In genomic region chr17:33113281-33114010, GRCh38 we compare ENCODE assay signal across 28 cellular contexts.
DNase-seq lines count a peak whose midpoint lies in the region; ATAC-seq, FAIRE-seq and TF ChIP-seq lines count a peak whose summit lies in the region.
"Had no signal": no experiment of that assay in that cellular context is flagged by ENCODE, and none has a peak within 500 bp of the region (broad histone marks: within the 10 kb centered on the region; RNA-seq: fewer than 3 reads in every experiment).

No MANE protein-coding gene starts in this region.

- H3K9ac ChIP-seq in IMR-90 (ENCODE audit: low read depth, low read length) (no peak overlapping the region), K562 (ENCODE audit: insufficient read depth in 1 of 2, low read depth in 2 of 2, low read length in 2 of 2) (no peak overlapping the region)

- no peak overlapping the region for H4K5ac ChIP-seq in IMR-90 (ENCODE audit: low read depth, low read length)

- no peak overlapping the region for H3K18ac ChIP-seq in IMR-90 (ENCODE audit: low read depth, low read length)

- H4K8ac ChIP-seq in IMR-90 (ENCODE audit: low read depth in 2 of 2, low read length in 2 of 2): no peak overlapping the region

- no peaks in the 10 kb centered on the region for H3K36me3 ChIP-seq in IMR-90 (ENCODE audit: control insufficient read depth, insufficient read depth, low read length)
- H3K36me3 ChIP-seq in K562 (ENCODE audit: control insufficient read depth, insufficient read depth, low read length): no peaks in the 10 kb centered on the region
- no peaks in the 10 kb centered on the region for H3K36me3 ChIP-seq in prostate gland
- H3K36me3 ChIP-seq: ascending aorta, lower lobe of right lung, neutrophil, stomach, upper lobe of right lung had no signal

- no peaks in the 10 kb centered on the region for H3K79me1 ChIP-seq in IMR-90 (ENCODE audit: low read depth in 1 of 2, low read length in 2 of 2)

- 0 out of 2 replicates have a peak, but pooled peaks have one; percentile 17 for ATAC-seq in IMR-90 (ENCODE audit: low read depth)
- ATAC-seq in K562: no peak
- ATAC-seq: activated CD4-positive, alpha-beta T cell treated with anti-CD3 and anti-CD28 coated beads for 36 hours; effector memory CD8-positive, alpha-beta T cell; lower lobe of right lung; T-cell; upper lobe of right lung had no signal

- no peak overlapping the region for H3K27ac Mint-ChIP-seq in endothelial cell (ENCODE audit: unreplicated experiment)
- H3K27ac Mint-ChIP-seq: activated CD4-positive, alpha-beta T cell treated with anti-CD3 and anti-CD28 coated beads for 36 hours; effector memory CD8-positive, alpha-beta T cell; T-cell had no signal

- no peak for TF ChIP-seq CTCF in IMR-90 (conservative IDR thresholded peaks at IDR 0.05; ENCODE audit: low read depth, low read length)
- TF ChIP-seq CTCF in K562 (IDR thresholded peaks at IDR 0.05 in 2 of 3, conservative IDR thresholded peaks at IDR 0.05 in 1 of 3; ENCODE audit: insufficient read depth in 2 of 3, low read depth in 1 of 3, low read length in 3 of 3): no peak
- TF ChIP-seq CTCF in endothelial cell (IDR thresholded peaks at IDR 0.05; ENCODE audit: unreplicated experiment): no peak
- no peak for TF ChIP-seq CTCF in D721Med (IDR thresholded peaks at IDR 0.05; ENCODE audit: insufficient read depth, missing control alignments)
- no peak for TF ChIP-seq CTCF in prostate gland (IDR thresholded peaks at IDR 0.05)

- CTCF ChIA-PET in IMR-90 (lab: Yijun Ruan, JAX): no interaction called here
- CTCF ChIA-PET in K562 (lab: Yijun Ruan, JAX; ENCODE audit: low intra/inter-chr PET ratio): no interaction called here

- H4K20me1 ChIP-seq in IMR-90 (ENCODE audit: insufficient read depth, low read length) (no peaks in the 10 kb centered on the region), K562 (replicated peaks; ENCODE audit: control insufficient read depth, insufficient read depth, low read length) (no peaks in the 10 kb centered on the region; the same call in 1 of the 2 replicates)

- H3K4me1 ChIP-seq in IMR-90 (ENCODE audit: control insufficient read depth, insufficient read depth, low read length): no peaks in the 10 kb centered on the region
- no peaks in the 10 kb centered on the region for H3K4me1 ChIP-seq in K562 (replicated peaks in 1 of 2; ENCODE audit: control insufficient read depth in 2 of 2, insufficient read depth in 2 of 2, low read length in 2 of 2)
- no peaks in the 10 kb centered on the region for H3K4me1 ChIP-seq in prostate gland (replicated peaks)
- H3K4me1 ChIP-seq: ascending aorta, lower lobe of right lung, upper lobe of right lung had no signal

- no peak overlapping the region for H2BK5ac ChIP-seq in IMR-90 (ENCODE audit: low read depth, low read length, poor library complexity, severe bottlenecking)

- in situ Hi-C loops in IMR-90 (cut with MboI; ENCODE audit: low sequenced_read_pairs): no loop called here
- in situ Hi-C loops in K562 (cut with MboI): no loop called here

- no peak overlapping the region for H3K4me3 Mint-ChIP-seq in endothelial cell (ENCODE audit: unreplicated experiment)
- H3K4me3 Mint-ChIP-seq: activated CD4-positive, alpha-beta T cell treated with anti-CD3 and anti-CD28 coated beads for 36 hours; effector memory CD8-positive, alpha-beta T cell; T-cell had no signal

- TF ChIP-seq POLR2A in IMR-90 (IDR thresholded peaks at IDR 0.05; ENCODE audit: low read depth, low read length): no peak
- TF ChIP-seq POLR2A in K562 (conservative IDR thresholded peaks at IDR 0.05): no peak
- TF ChIP-seq POLR2A in prostate gland (IDR thresholded peaks at IDR 0.05): no peak

- H3K36me3 Mint-ChIP-seq in endothelial cell (ENCODE audit: low read depth, unreplicated experiment): no peaks in the 10 kb centered on the region
- H3K36me3 Mint-ChIP-seq: T-cell had no signal

- no peak overlapping the region for H4K91ac ChIP-seq in IMR-90 (ENCODE audit: insufficient read depth, low read depth, low read length)

- no peak for TF ChIP-seq EP300 in K562 (IDR thresholded peaks at IDR 0.05; ENCODE audit: low read length)

- H2BK20ac ChIP-seq in IMR-90 (ENCODE audit: low read depth, low read length): no peak overlapping the region

- no peak overlapping the region for H3K4ac ChIP-seq in IMR-90 (ENCODE audit: low read depth, low read length)

- no peak overlapping the region for H2AK9ac ChIP-seq in IMR-90 (replicated peaks; ENCODE audit: low read depth, low read length, poor library complexity)

- no peak overlapping the region for H3K56ac ChIP-seq in IMR-90 (ENCODE audit: extremely low read depth, insufficient read depth, low read length)

- intact Hi-C loops in IMR-90 (cut with micrococcal nuclease) (no loop called here), K562 (cut with micrococcal nuclease) (no loop called here), prostate gland (cut with DNase I) (no loop called here)

- H3K9me3 ChIP-seq in IMR-90 (ENCODE audit: control insufficient read depth, insufficient read depth, low read length) (no peaks in the 10 kb centered on the region), K562 (replicated peaks; ENCODE audit: control insufficient read depth, insufficient read depth, low read depth, low read length) (no peaks in the 10 kb centered on the region), prostate gland (no peaks in the 10 kb centered on the region)
- H3K9me3 ChIP-seq: ascending aorta, lower lobe of right lung, neutrophil, stomach, upper lobe of right lung had no signal

- H2BK120ac ChIP-seq in IMR-90 (ENCODE audit: low read depth, low read length): no peak overlapping the region

- TF ChIP-seq RAD21 in IMR-90 (IDR thresholded peaks at IDR 0.05; ENCODE audit: low read length): no peak
- TF ChIP-seq RAD21 in K562 (CRISPR knock-in tag; conservative IDR thresholded peaks at IDR 0.05 in 1 of 2, IDR thresholded peaks at IDR 0.05 in 1 of 2): no peak

- BruUV-seq in IMR-90 (replicated peaks; lab: Mats Ljungman, UMichigan) (no TSS peak), K562 (replicated peaks; lab: Mats Ljungman, UMichigan) (no TSS peak)

- H3K27ac ChIP-seq in IMR-90 (ENCODE audit: insufficient read depth, low read length) (no peak overlapping the region), K562 (ENCODE audit: extremely low read depth, low read depth, low read length) (no peak overlapping the region), prostate gland (no peak overlapping the region)
- H3K27ac ChIP-seq: ascending aorta, hepatocyte, lower lobe of right lung, neutrophil, stomach, upper lobe of right lung had no signal

- no peak overlapping the region for H2BK15ac ChIP-seq in IMR-90 (ENCODE audit: low read depth, low read length)

- dilution Hi-C loops in IMR-90 (cut with HindIII; ENCODE audit: low sequenced_read_pairs, unreplicated experiment): no loop called here

- WGBS in IMR-90 (ENCODE audit: extremely low coverage in 2 of 2, insufficient read length in 1 of 2), 2 experiments: 0% methylated on average over 1 of the region's 6 CpGs; no CpG with 5 or more reads in 1 of the 2 experiments
- WGBS in K562 (ENCODE audit: insufficient coverage, low coverage, missing lambda C conversion rate): 3% methylated on average over 6 of the region's 6 CpGs
- 46% methylated on average over 6 of the region's 6 CpGs for WGBS in prostate gland

- H2AFZ ChIP-seq in IMR-90 (replicated peaks; ENCODE audit: low read length, poor library complexity): no peak overlapping the region
- no peak overlapping the region for H2AFZ ChIP-seq in K562 (ENCODE audit: low read depth, low read length)
- H2AFZ ChIP-seq: hepatocyte had no signal

- FAIRE-seq in K562 (lab: Jason Lieb, UNC) (no peak), D721Med (lab: Jason Lieb, UNC) (no peak)
- FAIRE-seq: G401.6, GM19239, TTC549 had no signal

- no peak overlapping the region for H2AK5ac ChIP-seq in IMR-90 (ENCODE audit: low read depth, low read length)

- DNase-seq in DMS79 treated with DMSO at 0.1 percent for 48 hours (lab: John Stamatoyannopoulos, UW) (peak; percentile 55), IMR-90 (peak; percentile 2), K562 (ENCODE audit: extremely low read depth in 1 of 4, low spot score in 3 of 4) (no peak), kidney tubule cell (ENCODE audit: low spot score) (peak; percentile 46), endothelial cell (ENCODE audit: low spot score) (no peak), D721Med (ENCODE audit: insufficient read length, low spot score) (no peak), retina (no peak), prostate gland (ENCODE audit: low spot score) (no peak)
- DNase-seq: activated CD4-positive, alpha-beta T cell treated with anti-CD3 and anti-CD28 coated beads for 36 hours; activated naive CD4-positive, alpha-beta T cell treated with anti-CD3 and anti-CD28 coated beads, Interleukin-2, amount 50 U/mL, for 16 hours; COR-L47; effector memory CD8-positive, alpha-beta T cell; Kasumi-1; lower lobe of right lung; NCI-H1417 treated with DMSO at 0.1 percent for 48 hours; NCI-H2171; NCI-H526; SHP77 treated with DMSO at 0.1 percent for 48 hours; stimulated activated CD4-positive, alpha-beta T cell treated with anti-CD3 and anti-CD28 coated beads, Interleukin-4, amount 100 ng/mL, for 4 hours; stomach; T-cell; upper lobe of right lung had no signal

- H3K27me3 Mint-ChIP-seq in endothelial cell (ENCODE audit: unreplicated experiment): peaks cover 3% of the 10 kb centered on the region

- H3K79me2 ChIP-seq in K562 (ENCODE audit: control insufficient read depth, insufficient read depth, low read length): no peaks in the 10 kb centered on the region
- H3K79me2 ChIP-seq: hepatocyte had no signal

- no peaks in the 10 kb centered on the region for H3K9me1 ChIP-seq in IMR-90 (ENCODE audit: insufficient read depth, low read length)
- no peaks in the 10 kb centered on the region for H3K9me1 ChIP-seq in K562 (ENCODE audit: control insufficient read depth, insufficient read depth, low read length)

- no peak overlapping the region for H3K4me3 ChIP-seq in IMR-90 (ENCODE audit: insufficient read depth, low read depth, low read length)
- H3K4me3 ChIP-seq in K562: no peak overlapping the region
- H3K4me3 ChIP-seq in prostate gland: no peak overlapping the region
- H3K4me3 ChIP-seq: ascending aorta, hepatocyte, lower lobe of right lung, stomach, upper lobe of right lung had no signal

- H3K14ac ChIP-seq in IMR-90 (replicated peaks; ENCODE audit: low read depth, low read length): no peak overlapping the region

- peaks cover 2% of the 10 kb centered on the region; the same call in 1 of the 2 replicates for H3K27me3 ChIP-seq in IMR-90 (ENCODE audit: control insufficient read depth, insufficient read depth, low read length)
- peaks cover 0 to 19% of the 10 kb centered on the region in 2 experiments; a peak in 1 of 5 replicates for H3K27me3 ChIP-seq in K562 (ENCODE audit: control insufficient read depth in 2 of 2, insufficient read depth in 2 of 2, low read length in 2 of 2)
- no peaks in the 10 kb centered on the region for H3K27me3 ChIP-seq in prostate gland (replicated peaks; ENCODE audit: insufficient read depth)
- H3K27me3 ChIP-seq: ascending aorta, hepatocyte, neutrophil, upper lobe of right lung had no signal

- no peak overlapping the region for H3K23ac ChIP-seq in IMR-90 (ENCODE audit: low read depth, low read length)

- H3K4me1 Mint-ChIP-seq in endothelial cell (ENCODE audit: unreplicated experiment): no peaks in the 10 kb centered on the region
- H3K4me1 Mint-ChIP-seq: activated CD4-positive, alpha-beta T cell treated with anti-CD3 and anti-CD28 coated beads for 36 hours; T-cell had no signal

- H3K9me3 Mint-ChIP-seq in endothelial cell (ENCODE audit: unreplicated experiment): no peaks in the 10 kb centered on the region
- H3K9me3 Mint-ChIP-seq: effector memory CD8-positive, alpha-beta T cell; T-cell had no signal

- POLR2A ChIA-PET in IMR-90 (lab: Charles Lee; ENCODE audit: unreplicated experiment) (no interaction called here), K562 (lab: Yijun Ruan, JAX) (no interaction called here)

- H3K4me2 ChIP-seq in IMR-90 (ENCODE audit: low read depth, low read length) (no peak overlapping the region), K562 (ENCODE audit: insufficient read depth, low read length) (no peak overlapping the region)
- H3K4me2 ChIP-seq: hepatocyte had no signal

Comparison
In these comparisons a context has a peak if more than half of its experiments do, and no peak if none do; other contexts are left out.
1. DNase-seq: peak in DMS79 treated with DMSO at 0.1 percent for 48 hours (single experiment), IMR-90 (single experiment) and kidney tubule cell (single experiment); none in K562 (0 of 4), endothelial cell (single experiment), D721Med (single experiment), retina (single experiment) and prostate gland (single experiment).